Comparison of ENCODE assay signal across 1 cellular context in the genomic region with DNA sequence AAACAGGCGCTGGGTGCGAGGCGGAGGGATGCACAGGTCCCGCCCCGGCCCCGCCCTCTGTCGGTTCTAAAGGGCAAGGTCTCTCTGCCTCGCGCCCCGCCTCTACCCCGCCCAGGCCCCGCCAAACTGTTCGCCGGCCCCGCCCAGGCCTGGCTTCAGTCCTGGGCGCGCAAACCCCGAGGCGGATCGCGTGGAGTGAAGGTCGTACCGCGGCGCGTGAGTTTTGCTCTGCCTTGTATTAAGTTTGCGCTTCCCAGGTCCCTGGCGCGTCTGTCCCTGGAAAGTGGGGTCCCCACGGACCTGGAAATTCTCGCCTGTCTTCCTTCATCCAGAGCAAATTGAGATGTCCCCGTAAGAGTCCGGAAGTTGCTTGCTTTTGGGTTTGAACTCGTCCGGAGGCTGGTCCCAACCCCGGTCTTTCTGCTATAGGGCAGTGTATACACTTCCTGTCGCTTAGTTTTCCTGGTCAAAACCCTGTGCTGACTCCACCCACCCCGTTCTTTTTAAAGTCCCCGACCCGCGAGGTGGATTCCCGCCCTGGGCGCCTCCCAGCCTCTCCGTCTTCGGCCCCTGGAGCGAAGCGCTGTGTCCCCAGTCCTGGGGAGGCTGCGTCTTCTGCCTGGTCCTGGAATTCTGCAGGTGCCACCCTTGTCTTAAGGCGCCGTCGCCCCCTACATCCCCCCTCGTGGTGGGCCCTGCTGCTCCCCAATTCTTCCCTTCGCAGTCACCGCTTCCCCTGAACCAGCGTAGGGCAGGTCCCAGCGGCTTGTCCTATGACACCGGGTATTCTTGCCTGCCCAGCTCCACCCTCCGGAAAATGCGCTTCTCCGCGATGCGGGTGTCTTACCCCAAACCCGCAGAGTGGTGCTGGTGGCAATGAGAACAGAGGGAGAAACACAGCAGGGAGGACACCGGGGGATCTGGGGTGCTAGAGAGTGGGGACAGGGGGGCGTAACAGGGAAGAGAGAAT.
TF ChIP-seq lines count a peak whose summit lies in the region.

No MANE protein-coding gene starts in this region.

TF ChIP-seq in GM12878, 131 proteins besides CTCF, POLR2A, EP300 and RAD21 (continued from another document and continues in another):
- TF ChIP-seq, protein P1, sequence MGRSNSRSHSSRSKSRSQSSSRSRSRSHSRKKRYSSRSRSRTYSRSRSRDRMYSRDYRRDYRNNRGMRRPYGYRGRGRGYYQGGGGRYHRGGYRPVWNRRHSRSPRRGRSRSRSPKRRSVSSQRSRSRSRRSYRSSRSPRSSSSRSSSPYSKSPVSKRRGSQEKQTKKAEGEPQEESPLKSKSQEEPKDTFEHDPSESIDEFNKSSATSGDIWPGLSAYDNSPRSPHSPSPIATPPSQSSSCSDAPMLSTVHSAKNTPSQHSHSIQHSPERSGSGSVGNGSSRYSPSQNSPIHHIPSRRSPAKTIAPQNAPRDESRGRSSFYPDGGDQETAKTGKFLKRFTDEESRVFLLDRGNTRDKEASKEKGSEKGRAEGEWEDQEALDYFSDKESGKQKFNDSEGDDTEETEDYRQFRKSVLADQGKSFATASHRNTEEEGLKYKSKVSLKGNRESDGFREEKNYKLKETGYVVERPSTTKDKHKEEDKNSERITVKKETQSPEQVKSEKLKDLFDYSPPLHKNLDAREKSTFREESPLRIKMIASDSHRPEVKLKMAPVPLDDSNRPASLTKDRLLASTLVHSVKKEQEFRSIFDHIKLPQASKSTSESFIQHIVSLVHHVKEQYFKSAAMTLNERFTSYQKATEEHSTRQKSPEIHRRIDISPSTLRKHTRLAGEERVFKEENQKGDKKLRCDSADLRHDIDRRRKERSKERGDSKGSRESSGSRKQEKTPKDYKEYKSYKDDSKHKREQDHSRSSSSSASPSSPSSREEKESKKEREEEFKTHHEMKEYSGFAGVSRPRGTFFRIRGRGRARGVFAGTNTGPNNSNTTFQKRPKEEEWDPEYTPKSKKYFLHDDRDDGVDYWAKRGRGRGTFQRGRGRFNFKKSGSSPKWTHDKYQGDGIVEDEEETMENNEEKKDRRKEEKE (IDR thresholded peaks at IDR 0.05), result no peak
- TF ChIP-seq SIN3A (IDR thresholded peaks at IDR 0.05; ENCODE audit: low read depth, low read length), result peak; percentile 73
- no peak for TF ChIP-seq SRF (IDR thresholded peaks at IDR 0.05; ENCODE audit: low read depth in 2 of 2, low read length in 2 of 2)
- TF ChIP-seq, protein P2, sequence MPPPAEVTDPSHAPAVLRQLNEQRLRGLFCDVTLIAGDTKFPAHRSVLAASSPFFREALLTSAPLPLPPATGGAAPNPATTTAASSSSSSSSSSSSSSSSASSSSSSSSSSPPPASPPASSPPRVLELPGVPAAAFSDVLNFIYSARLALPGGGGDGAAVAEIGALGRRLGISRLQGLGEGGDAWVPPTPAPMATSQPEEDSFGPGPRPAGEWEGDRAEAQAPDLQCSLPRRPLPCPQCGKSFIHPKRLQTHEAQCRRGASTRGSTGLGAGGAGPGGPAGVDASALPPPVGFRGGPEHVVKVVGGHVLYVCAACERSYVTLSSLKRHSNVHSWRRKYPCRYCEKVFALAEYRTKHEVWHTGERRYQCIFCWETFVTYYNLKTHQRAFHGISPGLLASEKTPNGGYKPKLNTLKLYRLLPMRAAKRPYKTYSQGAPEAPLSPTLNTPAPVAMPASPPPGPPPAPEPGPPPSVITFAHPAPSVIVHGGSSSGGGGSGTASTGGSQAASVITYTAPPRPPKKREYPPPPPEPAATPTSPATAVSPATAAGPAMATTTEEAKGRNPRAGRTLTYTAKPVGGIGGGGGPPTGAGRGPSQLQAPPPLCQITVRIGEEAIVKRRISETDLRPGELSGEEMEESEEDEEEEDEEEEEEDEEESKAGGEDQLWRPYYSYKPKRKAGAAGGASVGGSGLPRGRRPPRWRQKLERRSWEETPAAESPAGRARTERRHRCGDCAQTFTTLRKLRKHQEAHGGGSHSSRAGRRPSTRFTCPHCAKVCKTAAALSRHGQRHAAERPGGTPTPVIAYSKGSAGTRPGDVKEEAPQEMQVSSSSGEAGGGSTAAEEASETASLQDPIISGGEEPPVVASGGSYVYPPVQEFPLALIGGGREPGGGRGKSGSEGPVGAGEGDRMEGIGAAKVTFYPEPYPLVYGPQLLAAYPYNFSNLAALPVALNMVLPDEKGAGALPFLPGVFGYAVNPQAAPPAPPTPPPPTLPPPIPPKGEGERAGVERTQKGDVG (CRISPR knock-in tag; IDR thresholded peaks at IDR 0.05), result no peak
- no peak for TF ChIP-seq CEBPB (IDR thresholded peaks at IDR 0.05; ENCODE audit: borderline replicate concordance in 1 of 2, low read depth in 2 of 2, low read length in 2 of 2)
- TF ChIP-seq HDAC6 (IDR thresholded peaks at IDR 0.05; ENCODE audit: unreplicated experiment), result no peak
- TF ChIP-seq ZBTB11 (CRISPR knock-in tag; IDR thresholded peaks at IDR 0.05), result no peak
- peak; percentile 82; the same call in 1 of the 2 replicates for TF ChIP-seq RB1 (IDR thresholded peaks at IDR 0.05; ENCODE audit: borderline replicate concordance)
- TF ChIP-seq EED (IDR thresholded peaks at IDR 0.05; ENCODE audit: low read depth), result no peak
- TF ChIP-seq SUPT20H (IDR thresholded peaks at IDR 0.05; ENCODE audit: borderline replicate concordance, control insufficient read depth, low read depth, low read length), result no peak
- TF ChIP-seq EZH2 (IDR thresholded peaks at IDR 0.05; ENCODE audit: borderline replicate concordance, control insufficient read depth, low read depth, low read length), result no peak
- TF ChIP-seq ATF7 (IDR thresholded peaks at IDR 0.05; ENCODE audit: low read depth), result peak; percentile 50
- TF ChIP-seq NFYA (IDR thresholded peaks at IDR 0.05; ENCODE audit: borderline replicate concordance, low read depth, low read length), result no peak
- TF ChIP-seq HCFC1 (IDR thresholded peaks at IDR 0.05; ENCODE audit: low read length), result 0 out of 2 replicates have a peak, but pooled peaks have one; percentile 11
- no peak for TF ChIP-seq DPF2 (IDR thresholded peaks at IDR 0.05)
- TF ChIP-seq, protein P3, sequence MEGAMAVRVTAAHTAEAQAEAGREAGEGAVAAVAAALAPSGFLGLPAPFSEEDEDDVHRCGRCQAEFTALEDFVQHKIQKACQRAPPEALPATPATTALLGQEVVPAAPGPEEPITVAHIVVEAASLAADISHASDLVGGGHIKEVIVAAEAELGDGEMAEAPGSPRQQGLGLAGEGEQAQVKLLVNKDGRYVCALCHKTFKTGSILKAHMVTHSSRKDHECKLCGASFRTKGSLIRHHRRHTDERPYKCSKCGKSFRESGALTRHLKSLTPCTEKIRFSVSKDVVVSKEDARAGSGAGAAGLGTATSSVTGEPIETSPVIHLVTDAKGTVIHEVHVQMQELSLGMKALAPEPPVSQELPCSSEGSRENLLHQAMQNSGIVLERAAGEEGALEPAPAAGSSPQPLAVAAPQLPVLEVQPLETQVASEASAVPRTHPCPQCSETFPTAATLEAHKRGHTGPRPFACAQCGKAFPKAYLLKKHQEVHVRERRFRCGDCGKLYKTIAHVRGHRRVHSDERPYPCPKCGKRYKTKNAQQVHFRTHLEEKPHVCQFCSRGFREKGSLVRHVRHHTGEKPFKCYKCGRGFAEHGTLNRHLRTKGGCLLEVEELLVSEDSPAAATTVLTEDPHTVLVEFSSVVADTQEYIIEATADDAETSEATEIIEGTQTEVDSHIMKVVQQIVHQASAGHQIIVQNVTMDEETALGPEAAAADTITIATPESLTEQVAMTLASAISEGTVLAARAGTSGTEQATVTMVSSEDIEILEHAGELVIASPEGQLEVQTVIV (IDR thresholded peaks at IDR 0.05; ENCODE audit: borderline replicate concordance, partially characterized antibody), result peak; percentile 65
- TF ChIP-seq, protein P4, sequence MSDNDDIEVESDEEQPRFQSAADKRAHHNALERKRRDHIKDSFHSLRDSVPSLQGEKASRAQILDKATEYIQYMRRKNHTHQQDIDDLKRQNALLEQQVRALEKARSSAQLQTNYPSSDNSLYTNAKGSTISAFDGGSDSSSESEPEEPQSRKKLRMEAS (IDR thresholded peaks at IDR 0.05; ENCODE audit: low read depth, low read length), result peak; percentile 41
- TF ChIP-seq PML (IDR thresholded peaks at IDR 0.05; ENCODE audit: low read length), result peak; percentile 64
- TF ChIP-seq BMI1 (IDR thresholded peaks at IDR 0.05; ENCODE audit: borderline replicate concordance), result no peak
- no peak for TF ChIP-seq ZBED1 (IDR thresholded peaks at IDR 0.05; ENCODE audit: borderline replicate concordance)
- peak; percentile 73; the same call in 1 of the 2 replicates for TF ChIP-seq TAF1 (IDR thresholded peaks at IDR 0.05; ENCODE audit: borderline replicate concordance, low read depth, low read length)
- TF ChIP-seq NBN (IDR thresholded peaks at IDR 0.05), result peak; percentile 78
- 0 out of 2 replicates have a peak, but pooled peaks have one; percentile 4 for TF ChIP-seq IRF4 (IDR thresholded peaks at IDR 0.05; ENCODE audit: low read depth, low read length)
- TF ChIP-seq SMAD5 (IDR thresholded peaks at IDR 0.05; ENCODE audit: low read depth), result no peak
- no peak for TF ChIP-seq ATF2 (IDR thresholded peaks at IDR 0.05; ENCODE audit: low read length)
- TF ChIP-seq BCL11A (IDR thresholded peaks at IDR 0.05; ENCODE audit: low read depth, low read length), result no peak
- TF ChIP-seq SP1 (IDR thresholded peaks at IDR 0.05; ENCODE audit: low read depth, low read length), result peak; percentile 60
- peak; percentile 79; the same call in 1 of the 2 replicates for TF ChIP-seq POLR2AphosphoS2 (IDR thresholded peaks at IDR 0.05; ENCODE audit: low read depth, low read length)
- no peak for TF ChIP-seq MYC (IDR thresholded peaks at IDR 0.05; ENCODE audit: insufficient read depth, insufficient read length, insufficient replicate concordance, low read length, severe bottlenecking)
- TF ChIP-seq KDM1A (IDR thresholded peaks at IDR 0.05; ENCODE audit: borderline replicate concordance), result no peak
- TF ChIP-seq CBX3 (IDR thresholded peaks at IDR 0.05; ENCODE audit: borderline replicate concordance, low read depth), result no peak
- TF ChIP-seq BCL3 (IDR thresholded peaks at IDR 0.05; ENCODE audit: borderline replicate concordance, insufficient read depth, low read depth, low read length, poor library complexity, severe bottlenecking), result no peak
- TF ChIP-seq RUNX3 (IDR thresholded peaks at IDR 0.05; ENCODE audit: low read length), result 0 out of 2 replicates have a peak, but pooled peaks have one; percentile 6
- TF ChIP-seq IKZF1 (conservative IDR thresholded peaks at IDR 0.05), result peak; percentile 46; the same call in 1 of the 2 replicates
- TF ChIP-seq CEBPZ (IDR thresholded peaks at IDR 0.05; ENCODE audit: low read depth, low read length), result no peak
- TF ChIP-seq JUNB (IDR thresholded peaks at IDR 0.05), result peak; percentile 9; the same call in 1 of the 2 replicates
